8 cellular contexts compared by ENCODE assay signal in genomic region chr11:75351541-75352416, GRCh38. TPM values are rescaled to one million over a fixed set of nuclear protein-coding genes. Genes with fewer than 3 reads are reported as not detected.
A peak's percentile ranks its signal among the peaks of the same experiment; 100 is the strongest.
DNase-seq lines count a peak whose midpoint lies in the region; ATAC-seq and TF ChIP-seq lines count a peak whose summit lies in the region.

Gene ARRB1 (minus strand): TSS chr11:75351661. CDS start chr11:75351607, 54 bp downstream.

- H3K4me3 Mint-ChIP-seq in T-cell: peak within 1 kb of the TSS; percentile 82 to 88 (median 84)

- H3K9me3 Mint-ChIP-seq in T-cell: no peaks in the 10 kb centered on the region

- TF ChIP-seq CTCF in BE2C (IDR thresholded peaks at IDR 0.05; ENCODE audit: low read depth, low read length) (peak; percentile 34), right atrium auricular region (IDR thresholded peaks at IDR 0.05) (no peak), psoas muscle (IDR thresholded peaks at IDR 0.05) (no peak)

- H3K4me3 ChIP-seq in BE2C (ENCODE audit: low read depth, low read length): peak within 1 kb of the TSS; percentile 72
- peak within 1 kb of the TSS; percentile 74 to 77 for H3K4me3 ChIP-seq in right atrium auricular region
- H3K4me3 ChIP-seq in psoas muscle: peak within 1 kb of the TSS; percentile 84

- DNase-seq in BE2C (peak; percentile 86), T-cell (peak; percentile 19 to 67 (median 46)), right atrium auricular region (ENCODE audit: low spot score) (no peak), psoas muscle (peak; percentile 73 to 78), NCI-H2029 treated with DMSO at 0.1 percent for 48 hours (lab: John Stamatoyannopoulos, UW) (no peak)

- H3K4me1 Mint-ChIP-seq in T-cell: peaks cover 60 to 74% (median 71%) of the 10 kb centered on the region in 3 donors

- H3K27me3 ChIP-seq in BE2C (no peaks in the 10 kb centered on the region), right atrium auricular region (no peaks in the 10 kb centered on the region), psoas muscle (ENCODE audit: insufficient read depth in 3 of 3, low read length in 2 of 3) (peaks cover 0 to 4% (median 0%) of the 10 kb centered on the region in 3 donors)

- H3K27ac ChIP-seq in angular gyrus (ENCODE audit: low read depth, low read length): peak within 1 kb of the TSS; percentile 90
- peak within 1 kb of the TSS; percentile 90 to 93 for H3K27ac ChIP-seq in right atrium auricular region
- peak within 1 kb of the TSS; percentile 78 for H3K27ac ChIP-seq in psoas muscle

- 1 to 5% (median 4%) methylated on average over 63 to 95 of the region's 95 CpGs for WGBS in psoas muscle, 3 donors

- peak; percentile 45 for ATAC-seq in HG02852 (IDR thresholded peaks at IDR 0.05; ENCODE audit: unreplicated experiment)
- peak; percentile 71 to 73 (median 72) for ATAC-seq in T-cell (replicated peaks in 1 of 4)
- peak; percentile 56 to 71 (median 62) for ATAC-seq in psoas muscle
- ATAC-seq in GM21381 (IDR thresholded peaks at IDR 0.05; ENCODE audit: unreplicated experiment): no peak

- peaks cover 31% of the 10 kb centered on the region for H3K4me1 ChIP-seq in BE2C
- H3K4me1 ChIP-seq in right atrium auricular region: peaks cover 4 to 58% of the 10 kb centered on the region in 2 donors
- peaks cover 24% of the 10 kb centered on the region for H3K4me1 ChIP-seq in psoas muscle

- H3K9me3 ChIP-seq in BE2C: no peaks in the 10 kb centered on the region
- no peaks in the 10 kb centered on the region for H3K9me3 ChIP-seq in right atrium auricular region
- no peaks in the 10 kb centered on the region for H3K9me3 ChIP-seq in psoas muscle

- POLR2A ChIA-PET in T-cell (lab: Charles Lee): interaction anchor here in 1 of 2 donors (0.5 kb wide), 1 partner anchor 11 kb away, joined by 3 read pairs; no protein-coding TSS in a partner anchor

- H3K36me3 Mint-ChIP-seq in T-cell: no peaks in the 10 kb centered on the region

- intact Hi-C loops in psoas muscle (cut with DNase I): no loop called here

- H3K36me3 ChIP-seq in BE2C (peaks cover 12% of the 10 kb centered on the region), right atrium auricular region (no peaks in the 10 kb centered on the region), psoas muscle (ENCODE audit: insufficient read depth in 1 of 2, low read depth in 1 of 2) (no peaks in the 10 kb centered on the region)

- no peaks in the 10 kb centered on the region for H3K27me3 Mint-ChIP-seq in T-cell

- peak within 1 kb of the TSS; percentile 95 to 97 for H3K27ac Mint-ChIP-seq in T-cell

- CTCF ChIA-PET in T-cell (lab: Charles Lee): interaction anchor here (0.5 to 1.0 kb wide), 5 partner anchors 14 to 38 kb away, joined by 3 to 5 read pairs (median 4); no protein-coding TSS in a partner anchor

RNA-seq across cellular contexts. Expression of gene ARRB1, which starts in this region (rescaled TPM):
- 102 TPM for polyA plus RNA-seq in BE2C (2012; ENCODE audit: insufficient read depth, insufficient read length, low read depth)
- total RNA-seq in T-cell (10 to 100 TPM; 37.2 to 57.3 (median 47.3) TPM), right atrium auricular region (10 to 100 TPM; 19.4 to 22.9 TPM), psoas muscle (10 to 100 TPM in 1 of 4 donors, 1 to 10 TPM in 3; 7.4 to 17.3 (median 9.0) TPM)
- polyA plus RNA-seq in psoas muscle: 1 to 10 TPM; 3.6 to 3.8 (median 3.8) TPM

Comparison
In these comparisons a context has a peak if more than half of its experiments do, and no peak if none do; other contexts are left out.
1. DNase-seq: peak in BE2C (single experiment), T-cell (34 of 34) and psoas muscle (2 of 2); none in right atrium auricular region (single experiment) and NCI-H2029 treated with DMSO at 0.1 percent for 48 hours (single experiment).
2. Peak in every context shown above with its lines, with median percentiles within 50 percentile points of each other: H3K4me3 ChIP-seq and H3K27ac ChIP-seq.